Comparison of ENCODE assay signal across 8 cellular contexts in genomic region chr11:120335928-120336640, GRCh38. TPM values are rescaled to one million over a fixed set of nuclear protein-coding genes. Genes with fewer than 3 reads are reported as not detected.
A peak's percentile ranks its signal among the peaks of the same experiment; 100 is the strongest.
DNase-seq lines count a peak whose midpoint lies in the region; ATAC-seq and TF ChIP-seq lines count a peak whose summit lies in the region.

Gene ARHGEF12 (plus strand): TSS chr11:120336413. CDS start chr11:120337244, 831 bp downstream.

- no peaks in the 10 kb centered on the region for H3K9me2 ChIP-seq in hepatocyte (replicated peaks; ENCODE audit: insufficient read depth)

- TF ChIP-seq POLR2A in GM10847 (IDR thresholded peaks at IDR 0.05; ENCODE audit: extremely low read depth, insufficient read length) (peak; percentile 34), vagina (IDR thresholded peaks at IDR 0.05) (peak in 1 of 2 donors; percentile 84)

- WGBS in hepatocyte (ENCODE audit: low lambda C conversion rate, missing lambda C conversion rate): under 1% methylated on average over 52 of the region's 92 CpGs

- H3K27ac ChIP-seq in hepatocyte (peak within 1 kb of the TSS; percentile 99), vagina (peak within 1 kb of the TSS; percentile 98)

- peak; percentile 97 for DNase-seq in NCI-H146 (lab: John Stamatoyannopoulos, UW)
- peak; percentile 77 for DNase-seq in T1000 (lab: John Stamatoyannopoulos, UW)
- DNase-seq in astrocyte of the hippocampus (ENCODE audit: low read depth, low spot score): peak; percentile 99
- DNase-seq in hepatocyte (ENCODE audit: low spot score): peak; percentile 98
- peak; percentile 76 for DNase-seq in renal cortical epithelial cell (ENCODE audit: low read depth)
- peak in 1 of 2 donors; percentile 96 for DNase-seq in vagina (ENCODE audit: extremely low spot score in 2 of 2)

- peaks cover 44% of the 10 kb centered on the region for H3K79me2 ChIP-seq in hepatocyte

- intact Hi-C loops in vagina (cut with DNase I): loop anchor here (5.0 kb wide), 1 partner anchor 61 kb away; no protein-coding TSS in a partner anchor

- H3K36me3 ChIP-seq in hepatocyte (replicated peaks; ENCODE audit: insufficient read depth, low read depth) (no peaks in the 10 kb centered on the region), vagina (no peaks in the 10 kb centered on the region)

- H3K4me3 ChIP-seq in hepatocyte (peak within 1 kb of the TSS; percentile 92), vagina (peak within 1 kb of the TSS; percentile 80 to 94)

- H2AFZ ChIP-seq in hepatocyte: peak within 1 kb of the TSS; percentile 87

- H3K27me3 ChIP-seq in hepatocyte (no peaks in the 10 kb centered on the region), vagina (no peaks in the 10 kb centered on the region)

- H3K4me1 ChIP-seq in hepatocyte (ENCODE audit: insufficient read depth): peaks cover 40% of the 10 kb centered on the region
- peaks cover 62% of the 10 kb centered on the region for H3K4me1 ChIP-seq in vagina

- TF ChIP-seq CTCF in hepatocyte (IDR thresholded peaks at IDR 0.05; ENCODE audit: poor library complexity) (peak; percentile 63), vagina (IDR thresholded peaks at IDR 0.05) (peak in 1 of 3 experiments; percentile 6)

- peak; percentile 55 for ATAC-seq in HG02610 (IDR thresholded peaks at IDR 0.05; ENCODE audit: unreplicated experiment)

- peak within 1 kb of the TSS; percentile 89 for H3K4me2 ChIP-seq in hepatocyte

- peaks cover 39% of the 10 kb centered on the region for H4K20me1 ChIP-seq in hepatocyte (ENCODE audit: insufficient read depth, poor library complexity, severe bottlenecking)

- H3K9me3 ChIP-seq in hepatocyte (ENCODE audit: low read depth): no peaks in the 10 kb centered on the region
- no peaks in the 10 kb centered on the region for H3K9me3 ChIP-seq in vagina

RNA-seq across cellular contexts. Expression of gene ARHGEF12, which starts in this region (rescaled TPM):
- total RNA-seq in hepatocyte: 69.9 and 75.1 TPM in 2 replicates
- polyA plus RNA-seq in hepatocyte: 21.2 and 22.9 TPM in 2 replicates
- total RNA-seq in renal cortical epithelial cell: 72.9 and 224 TPM in 2 replicates
- total RNA-seq in vagina: 106 TPM
